In the genomic region with DNA sequence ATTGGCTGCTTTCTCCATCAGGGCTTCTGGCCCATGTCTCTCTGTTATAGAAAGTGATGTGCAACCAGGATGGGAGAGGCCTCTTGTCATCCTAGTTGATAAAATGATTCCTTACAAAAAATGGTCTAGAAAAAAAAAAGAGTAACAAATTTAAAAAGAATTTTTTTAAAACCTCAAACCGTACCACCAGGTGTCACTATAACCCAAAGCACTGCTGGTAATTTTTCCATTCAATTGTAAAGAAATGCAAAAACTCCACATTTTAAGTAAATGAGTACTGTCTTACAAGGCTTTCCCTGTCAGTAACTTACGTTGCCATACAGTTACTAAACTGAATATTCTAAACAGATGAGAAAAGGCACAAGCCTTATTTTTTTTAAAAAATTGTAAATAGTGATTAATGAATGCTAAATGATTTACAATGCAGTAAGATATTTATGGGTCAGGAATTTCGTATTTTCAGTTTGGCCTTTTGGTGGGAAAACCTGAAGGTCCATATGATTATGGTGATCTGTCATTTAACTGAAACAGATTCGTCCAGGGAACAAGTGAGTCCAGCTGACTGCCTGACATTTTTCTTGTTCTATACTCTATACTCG, we compare ENCODE assay signal across 8 cellular contexts.
DNase-seq lines count a peak whose midpoint lies in the region; ATAC-seq and TF ChIP-seq lines count a peak whose summit lies in the region.

No MANE protein-coding gene starts in this region.

- CTCF ChIA-PET in CD8-positive, alpha-beta T cell (lab: Charles Lee) = interaction anchor here (1.5 kb wide), 1 partner anchor 33 kb away, joined by 3 read pairs; no protein-coding TSS in a partner anchor

- H3K4me1 Mint-ChIP-seq in CD8-positive, alpha-beta T cell (ENCODE audit: low read depth) = no peaks in the 10 kb centered on the region

- 54 to 55% methylated on average over 5 of the region's 5 CpGs for WGBS in thyroid gland, 2 donors

- no peak overlapping the region for H3K4me3 ChIP-seq in CD8-positive, alpha-beta T cell (ENCODE audit: low read depth, low read length)
- H3K4me3 ChIP-seq in SJSA1 (no peak overlapping the region), fibroblast of villous mesenchyme (ENCODE audit: low read depth, low read length) (no peak overlapping the region), thyroid gland (replicated peaks in 1 of 3) (no peak overlapping the region)

- peak; percentile 43 for TF ChIP-seq CTCF in CD8-positive, alpha-beta T cell (IDR thresholded peaks at IDR 0.05)
- TF ChIP-seq CTCF in fibroblast of villous mesenchyme (IDR thresholded peaks at IDR 0.05; ENCODE audit: insufficient read depth, low read depth, low read length) = peak; percentile 58
- peak; percentile 32 to 78 (median 64) for TF ChIP-seq CTCF in thyroid gland (IDR thresholded peaks at IDR 0.05)

- no peak for ATAC-seq in CD8-positive, alpha-beta T cell

- H3K36me3 Mint-ChIP-seq in CD8-positive, alpha-beta T cell = no peaks in the 10 kb centered on the region

- no peak for TF ChIP-seq POLR2A in thyroid gland (IDR thresholded peaks at IDR 0.05)

- no peaks in the 10 kb centered on the region for H3K36me3 ChIP-seq in CD8-positive, alpha-beta T cell (ENCODE audit: insufficient read depth, low read length)
- H3K36me3 ChIP-seq in SJSA1 (peaks cover 13% of the 10 kb centered on the region), thyroid gland (peaks cover 0 to 4% of the 10 kb centered on the region in 2 donors)

- POLR2A ChIA-PET in CD8-positive, alpha-beta T cell (lab: Charles Lee) = no interaction called here

- H3K27me3 ChIP-seq in CD8-positive, alpha-beta T cell (ENCODE audit: insufficient read depth, low read length) = no peaks in the 10 kb centered on the region
- H3K27me3 ChIP-seq in SJSA1 (replicated peaks) (no peaks in the 10 kb centered on the region), thyroid gland (no peaks in the 10 kb centered on the region)

- no peak overlapping the region for H3K27ac Mint-ChIP-seq in CD8-positive, alpha-beta T cell

- no peak overlapping the region for H3K27ac ChIP-seq in CD8-positive, alpha-beta T cell (ENCODE audit: low read depth, low read length)
- 0 out of 2 replicates have a peak overlapping the region, but pooled peaks have one; percentile 10 for H3K27ac ChIP-seq in SJSA1
- no peak overlapping the region for H3K27ac ChIP-seq in thyroid gland

- no peaks in the 10 kb centered on the region for H3K9me3 Mint-ChIP-seq in CD8-positive, alpha-beta T cell

- H3K4me3 Mint-ChIP-seq in CD8-positive, alpha-beta T cell = no peak overlapping the region

- DNase-seq in CD8-positive, alpha-beta T cell = no peak
- DNase-seq in HCEC 1CT (peak; percentile 64), SJSA1 (ENCODE audit: low read depth in 1 of 2, low spot score in 2 of 2) (peak in 1 of 2 experiments; percentile 75), fibroblast of villous mesenchyme (ENCODE audit: low read depth) (peak; percentile 72), thyroid gland (peak in 1 of 2 donors; percentile 19), UCSD-AML1 (lab: John Stamatoyannopoulos, UW; ENCODE audit: unreplicated experiment) (no peak), NCI-H1048 (lab: John Stamatoyannopoulos, UW) (no peak)
- no peak for DNase-seq in activated naive CD4-positive, alpha-beta T cell treated with Interleukin-2 at 50 U/mL for 16 hours

- intact Hi-C loops in CD8-positive, alpha-beta T cell (cut with DNase I, micrococcal nuclease) = loop anchor here (5.0 to 10.0 kb wide), 3 partner anchors 701 to 1801 kb away; no protein-coding TSS in a partner anchor
- intact Hi-C loops in thyroid gland (cut with DNase I) = no loop called here

- no peaks in the 10 kb centered on the region for H3K9me3 ChIP-seq in CD8-positive, alpha-beta T cell (ENCODE audit: low read length)
- H3K9me3 ChIP-seq in SJSA1 (replicated peaks) (no peaks in the 10 kb centered on the region), thyroid gland (no peaks in the 10 kb centered on the region)

- H3K4me1 ChIP-seq in CD8-positive, alpha-beta T cell (ENCODE audit: insufficient read depth, low read length) = no peaks in the 10 kb centered on the region
- H3K4me1 ChIP-seq in SJSA1 (replicated peaks) (peaks cover 15% of the 10 kb centered on the region), thyroid gland (peaks cover 21 to 28% of the 10 kb centered on the region in 2 donors)

- peaks cover 5% of the 10 kb centered on the region for H3K27me3 Mint-ChIP-seq in CD8-positive, alpha-beta T cell (ENCODE audit: low read depth)

Comparison
In these comparisons a context has a peak if more than half of its experiments do, and no peak if none do; other contexts are left out.
1. DNase-seq: peak in HCEC 1CT (single experiment) and fibroblast of villous mesenchyme (single experiment); none in CD8-positive, alpha-beta T cell (0 of 7), UCSD-AML1 (single experiment), NCI-H1048 (single experiment) and activated naive CD4-positive, alpha-beta T cell treated with Interleukin-2 at 50 U/mL for 16 hours (single experiment).
2. Peak in every context shown above with its lines, with median percentiles within 50 percentile points of each other: CTCF ChIP-seq.